1 cellular context compared by ENCODE assay signal in genomic region chr6:75235271-75235670, GRCh38.
TF ChIP-seq lines count a peak whose summit lies in the region.

No MANE protein-coding gene starts in this region.

TF ChIP-seq in IMR-90, 13 proteins besides CTCF, POLR2A, EP300 and RAD21:
- no peak for TF ChIP-seq MAFK (IDR thresholded peaks at IDR 0.05; ENCODE audit: low read depth, low read length)
- TF ChIP-seq CHD1 (IDR thresholded peaks at IDR 0.05; ENCODE audit: low read depth, low read length), result no peak
- TF ChIP-seq RFX5 (IDR thresholded peaks at IDR 0.05; ENCODE audit: low read depth, low read length), result no peak
- no peak for TF ChIP-seq MAZ (IDR thresholded peaks at IDR 0.05; ENCODE audit: borderline replicate concordance, low read depth, low read length)
- no peak for TF ChIP-seq USF2 (IDR thresholded peaks at IDR 0.05; ENCODE audit: low read depth, low read length)
- TF ChIP-seq MXI1 (IDR thresholded peaks at IDR 0.05; ENCODE audit: borderline replicate concordance, low read depth, low read length), result no peak
- no peak for TF ChIP-seq FOS (IDR thresholded peaks at IDR 0.05; ENCODE audit: low read depth, low read length)
- TF ChIP-seq, protein P1, sequence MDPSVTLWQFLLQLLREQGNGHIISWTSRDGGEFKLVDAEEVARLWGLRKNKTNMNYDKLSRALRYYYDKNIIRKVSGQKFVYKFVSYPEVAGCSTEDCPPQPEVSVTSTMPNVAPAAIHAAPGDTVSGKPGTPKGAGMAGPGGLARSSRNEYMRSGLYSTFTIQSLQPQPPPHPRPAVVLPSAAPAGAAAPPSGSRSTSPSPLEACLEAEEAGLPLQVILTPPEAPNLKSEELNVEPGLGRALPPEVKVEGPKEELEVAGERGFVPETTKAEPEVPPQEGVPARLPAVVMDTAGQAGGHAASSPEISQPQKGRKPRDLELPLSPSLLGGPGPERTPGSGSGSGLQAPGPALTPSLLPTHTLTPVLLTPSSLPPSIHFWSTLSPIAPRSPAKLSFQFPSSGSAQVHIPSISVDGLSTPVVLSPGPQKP (IDR thresholded peaks at IDR 0.05; ENCODE audit: borderline replicate concordance, low read depth, low read length), result no peak
- TF ChIP-seq SMC3 (IDR thresholded peaks at IDR 0.05; ENCODE audit: low read depth, low read length), result no peak
- no peak for TF ChIP-seq CEBPB (IDR thresholded peaks at IDR 0.05; ENCODE audit: low read depth, low read length)
- TF ChIP-seq BHLHE40 (IDR thresholded peaks at IDR 0.05; ENCODE audit: low read depth, low read length), result no peak
- no peak for TF ChIP-seq NFE2L2 (IDR thresholded peaks at IDR 0.05; ENCODE audit: low read depth, low read length)
- TF ChIP-seq RCOR1 (IDR thresholded peaks at IDR 0.05; ENCODE audit: insufficient replicate concordance, low read length), result no peak
